Comparison of ENCODE assay signal across 8 cellular contexts in the genomic region with DNA sequence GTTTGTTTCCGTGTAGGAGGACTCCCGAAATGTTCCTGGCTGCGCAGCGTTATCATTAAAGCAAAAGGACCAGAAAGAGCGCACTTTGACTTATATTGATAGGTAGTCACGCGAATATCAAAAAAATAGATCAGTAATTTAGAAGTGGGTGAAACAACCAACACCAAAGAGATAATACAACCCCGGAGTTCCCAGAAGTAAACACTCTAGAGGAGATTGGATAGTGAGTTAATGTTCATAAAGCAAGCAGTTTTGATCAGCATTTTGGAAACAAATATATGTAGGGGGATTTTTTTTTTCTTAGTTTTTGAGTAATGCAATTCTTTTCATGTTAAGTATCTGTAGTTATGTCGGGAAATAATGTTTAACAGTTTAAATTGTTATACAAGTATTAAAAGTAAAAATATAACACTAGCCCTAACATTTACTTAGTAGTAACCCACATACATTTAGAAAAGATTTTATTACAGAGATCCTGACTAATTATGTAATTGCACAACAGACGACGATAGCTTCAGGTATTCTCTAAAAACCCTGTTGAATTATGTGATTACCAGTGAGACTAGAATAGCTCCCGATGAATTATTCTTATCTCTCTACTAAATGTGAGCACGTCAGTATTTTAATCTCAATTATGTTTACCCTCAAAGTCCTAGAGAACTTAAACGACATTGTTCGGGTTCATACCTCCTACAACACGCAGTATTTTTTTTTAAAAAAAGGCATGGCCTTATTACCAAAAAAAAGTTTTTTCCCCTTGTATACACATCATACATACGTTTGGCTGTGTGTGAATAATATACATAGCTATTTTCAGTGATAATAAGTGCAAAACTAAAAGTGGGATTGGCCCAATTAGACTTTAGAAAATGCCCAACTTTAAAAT. TPM values are rescaled to one million over a fixed set of nuclear protein-coding genes. Genes with fewer than 3 reads are reported as not detected.
DNase-seq lines count a peak whose midpoint lies in the region; ATAC-seq and TF ChIP-seq lines count a peak whose summit lies in the region.

No MANE protein-coding gene starts in this region.

- H3K4me3 Mint-ChIP-seq in endothelial cell (ENCODE audit: unreplicated experiment) (peak overlapping the region; percentile 90), nephron progenitor cell (peak overlapping the region; percentile 86)

- H3K27ac Mint-ChIP-seq in endothelial cell (ENCODE audit: unreplicated experiment) (peak overlapping the region; percentile 95), nephron progenitor cell (peak overlapping the region; percentile 82)

- TF ChIP-seq CTCF in OCI-LY1 (IDR thresholded peaks at IDR 0.05; ENCODE audit: low read length) (no peak), endothelial cell (IDR thresholded peaks at IDR 0.05; ENCODE audit: unreplicated experiment) (no peak), nephron progenitor cell (IDR thresholded peaks at IDR 0.05) (no peak)

- no peaks in the 10 kb centered on the region for H3K27me3 ChIP-seq in BLaER1
- H3K27me3 ChIP-seq in H7 (ENCODE audit: control insufficient read depth, insufficient read depth, low read length), result peaks cover 33% of the 10 kb centered on the region
- no peaks in the 10 kb centered on the region for H3K27me3 ChIP-seq in OCI-LY1 (ENCODE audit: insufficient read depth, low read length)

- H3K9me3 Mint-ChIP-seq in endothelial cell (ENCODE audit: unreplicated experiment) (no peaks in the 10 kb centered on the region), nephron progenitor cell (no peaks in the 10 kb centered on the region)

- H3K9me2 ChIP-seq in OCI-LY1 (ENCODE audit: low read depth, low read length), result no peaks in the 10 kb centered on the region

- H3K4me3 ChIP-seq in BLaER1 (peak overlapping the region; percentile 80), H7 (ENCODE audit: insufficient read depth, low read depth, low read length) (peak overlapping the region; percentile 74), OCI-LY1 (ENCODE audit: low read depth, low read length, poor library complexity, severe bottlenecking) (peak overlapping the region; percentile 80)

- peak overlapping the region; percentile 82 for H3K4me2 ChIP-seq in BLaER1
- peak overlapping the region; percentile 85 for H3K4me2 ChIP-seq in OCI-LY1 (ENCODE audit: low read length)

- no peak for ATAC-seq in HG03457 (IDR thresholded peaks at IDR 0.05; ENCODE audit: unreplicated experiment)
- ATAC-seq in GM19328 (IDR thresholded peaks at IDR 0.05; ENCODE audit: unreplicated experiment), result no peak

- H3K36me3 Mint-ChIP-seq in endothelial cell (ENCODE audit: low read depth, unreplicated experiment), result peaks cover 8% of the 10 kb centered on the region
- H3K36me3 Mint-ChIP-seq in nephron progenitor cell (ENCODE audit: low read depth), result no peaks in the 10 kb centered on the region

- H4K20me1 ChIP-seq in BLaER1, result no peaks in the 10 kb centered on the region
- no peaks in the 10 kb centered on the region for H4K20me1 ChIP-seq in OCI-LY1 (ENCODE audit: insufficient read depth, low read length)

- H3K36me3 ChIP-seq in BLaER1 (no peaks in the 10 kb centered on the region), H7 (replicated peaks; ENCODE audit: control insufficient read depth, insufficient read depth, low read length) (no peaks in the 10 kb centered on the region), OCI-LY1 (ENCODE audit: insufficient read depth, low read length) (no peaks in the 10 kb centered on the region)

- H3K4me1 Mint-ChIP-seq in endothelial cell (ENCODE audit: unreplicated experiment) (peaks cover 39% of the 10 kb centered on the region), nephron progenitor cell (peaks cover 41% of the 10 kb centered on the region)

- H3K9me3 ChIP-seq in BLaER1, result no peaks in the 10 kb centered on the region
- no peaks in the 10 kb centered on the region for H3K9me3 ChIP-seq in OCI-LY1 (ENCODE audit: low read length)

- H3K4me1 ChIP-seq in BLaER1 (peaks cover 52% of the 10 kb centered on the region), OCI-LY1 (ENCODE audit: insufficient read depth, low read length, severe bottlenecking) (peaks cover 81% of the 10 kb centered on the region)

- H3K9ac ChIP-seq in BLaER1 (peak overlapping the region; percentile 88), OCI-LY1 (ENCODE audit: low read length) (peak overlapping the region; percentile 67)

- H3K79me2 ChIP-seq in OCI-LY1 (ENCODE audit: insufficient read depth, low read length), result no peaks in the 10 kb centered on the region

- peaks cover 16% of the 10 kb centered on the region for H3K27me3 Mint-ChIP-seq in endothelial cell (ENCODE audit: unreplicated experiment)
- H3K27me3 Mint-ChIP-seq in nephron progenitor cell (ENCODE audit: low read depth, poor library complexity), result peaks cover 54% of the 10 kb centered on the region

- no peak for DNase-seq in H7
- DNase-seq in endothelial cell (ENCODE audit: low spot score), result no peak
- DNase-seq in nephron progenitor cell, result no peak
- no peak for DNase-seq in stimulated activated CD4-positive, alpha-beta T cell treated with anti-CD3 and anti-CD28 coated beads, Interleukin-1b, Interleukin-23, amount 100 ng/mL, for 48 hours

- no peaks in the 10 kb centered on the region for H3F3A ChIP-seq in OCI-LY1 (ENCODE audit: insufficient read depth, low read length)

- no peak overlapping the region for H2AFZ ChIP-seq in OCI-LY1 (ENCODE audit: low read length)

- H3K27ac ChIP-seq in BLaER1, result peak overlapping the region; percentile 89
- H3K27ac ChIP-seq in OCI-LY1 (ENCODE audit: low read depth, low read length, poor library complexity, severe bottlenecking), result peak overlapping the region; percentile 57

RNA-seq across cellular contexts. Expression of gene NFIB, which starts 9.4 kb away (rescaled TPM):
- 3.7 and 5.0 TPM in 2 replicates for total RNA-seq in H7 (2014; rRNA removed; shearing (Covaris generic))
- 120 TPM for total RNA-seq in endothelial cell (ENCODE audit: unreplicated experiment)

Comparison
In these comparisons a context has a peak if more than half of its experiments do, and no peak if none do; other contexts are left out.
1. RNA of gene NFIB, which starts 9.4 kb away (total RNA-seq): 120 TPM in endothelial cell (single experiment); 3.7 to 5.0 TPM in H7; every median in the first group is over 10 times any median in the second.
2. Peak in every context shown above with its lines, with median percentiles within 50 percentile points of each other: H3K4me3 ChIP-seq.